Comparison of ENCODE assay signal across 1 cellular context in genomic region chr20:62540504-62540903, GRCh38.
A peak's percentile ranks its signal among the peaks of the same experiment; 100 is the strongest.
TF ChIP-seq lines count a peak whose summit lies in the region.

No MANE protein-coding gene starts in this region.

TF ChIP-seq in K562, 482 proteins besides CTCF, POLR2A, EP300 and RAD21 (continued from another document):
- TF ChIP-seq, protein P1, sequence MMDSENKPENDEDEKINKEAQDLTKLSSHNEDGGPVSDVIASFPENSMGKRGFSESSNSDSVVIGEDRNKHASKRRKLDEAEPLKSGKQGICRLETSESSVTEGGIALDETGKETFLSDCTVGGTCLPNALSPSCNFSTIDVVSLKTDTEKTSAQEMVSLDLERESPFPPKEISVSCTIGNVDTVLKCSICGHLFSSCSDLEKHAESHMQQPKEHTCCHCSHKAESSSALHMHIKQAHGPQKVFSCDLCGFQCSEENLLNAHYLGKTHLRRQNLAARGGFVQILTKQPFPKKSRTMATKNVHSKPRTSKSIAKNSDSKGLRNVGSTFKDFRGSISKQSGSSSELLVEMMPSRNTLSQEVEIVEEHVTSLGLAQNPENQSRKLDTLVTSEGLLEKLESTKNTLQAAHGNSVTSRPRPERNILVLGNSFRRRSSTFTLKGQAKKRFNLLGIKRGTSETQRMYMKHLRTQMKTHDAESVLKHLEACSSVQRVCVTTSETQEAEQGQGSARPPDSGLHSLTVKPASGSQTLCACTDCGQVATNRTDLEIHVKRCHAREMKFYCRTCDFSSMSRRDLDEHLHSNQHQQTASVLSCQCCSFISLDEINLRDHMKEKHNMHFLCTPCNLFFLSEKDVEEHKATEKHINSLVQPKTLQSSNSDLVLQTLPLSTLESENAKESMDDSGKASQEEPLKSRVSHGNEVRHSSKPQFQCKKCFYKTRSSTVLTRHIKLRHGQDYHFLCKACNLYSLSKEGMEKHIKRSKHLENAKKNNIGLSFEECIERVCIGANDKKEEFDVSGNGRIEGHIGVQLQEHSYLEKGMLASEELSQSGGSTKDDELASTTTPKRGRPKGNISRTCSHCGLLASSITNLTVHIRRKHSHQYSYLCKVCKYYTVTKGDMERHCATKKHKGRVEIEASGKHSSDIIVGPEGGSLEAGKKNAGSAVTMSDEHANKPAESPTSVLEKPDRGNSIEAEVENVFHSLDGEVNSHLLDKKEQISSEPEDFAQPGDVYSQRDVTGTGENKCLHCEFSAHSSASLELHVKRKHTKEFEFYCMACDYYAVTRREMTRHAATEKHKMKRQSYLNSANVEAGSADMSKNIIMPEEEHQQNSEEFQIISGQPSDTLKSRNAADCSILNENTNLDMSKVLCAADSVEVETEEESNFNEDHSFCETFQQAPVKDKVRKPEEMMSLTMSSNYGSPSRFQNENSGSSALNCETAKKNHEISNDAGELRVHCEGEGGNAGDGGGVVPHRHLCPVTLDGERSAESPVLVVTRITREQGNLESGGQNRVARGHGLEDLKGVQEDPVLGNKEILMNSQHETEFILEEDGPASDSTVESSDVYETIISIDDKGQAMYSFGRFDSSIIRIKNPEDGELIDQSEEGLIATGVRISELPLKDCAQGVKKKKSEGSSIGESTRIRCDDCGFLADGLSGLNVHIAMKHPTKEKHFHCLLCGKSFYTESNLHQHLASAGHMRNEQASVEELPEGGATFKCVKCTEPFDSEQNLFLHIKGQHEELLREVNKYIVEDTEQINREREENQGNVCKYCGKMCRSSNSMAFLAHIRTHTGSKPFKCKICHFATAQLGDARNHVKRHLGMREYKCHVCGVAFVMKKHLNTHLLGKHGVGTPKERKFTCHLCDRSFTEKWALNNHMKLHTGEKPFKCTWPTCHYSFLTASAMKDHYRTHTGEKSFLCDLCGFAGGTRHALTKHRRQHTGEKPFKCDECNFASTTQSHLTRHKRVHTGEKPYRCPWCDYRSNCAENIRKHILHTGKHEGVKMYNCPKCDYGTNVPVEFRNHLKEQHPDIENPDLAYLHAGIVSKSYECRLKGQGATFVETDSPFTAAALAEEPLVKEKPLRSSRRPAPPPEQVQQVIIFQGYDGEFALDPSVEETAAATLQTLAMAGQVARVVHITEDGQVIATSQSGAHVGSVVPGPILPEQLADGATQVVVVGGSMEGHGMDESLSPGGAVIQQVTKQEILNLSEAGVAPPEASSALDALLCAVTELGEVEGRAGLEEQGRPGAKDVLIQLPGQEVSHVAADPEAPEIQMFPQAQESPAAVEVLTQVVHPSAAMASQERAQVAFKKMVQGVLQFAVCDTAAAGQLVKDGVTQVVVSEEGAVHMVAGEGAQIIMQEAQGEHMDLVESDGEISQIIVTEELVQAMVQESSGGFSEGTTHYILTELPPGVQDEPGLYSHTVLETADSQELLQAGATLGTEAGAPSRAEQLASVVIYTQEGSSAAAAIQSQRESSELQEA (IDR thresholded peaks at IDR 0.05; ENCODE audit: low read depth), result no peak
- 0 out of 2 replicates have a peak, but pooled peaks have one; percentile 16 for TF ChIP-seq ZBTB7A (IDR thresholded peaks at IDR 0.05; ENCODE audit: borderline replicate concordance, control insufficient read depth, low read depth, low read length)
- TF ChIP-seq NFIC (IDR thresholded peaks at IDR 0.05), result no peak
- TF ChIP-seq KAT7 (CRISPR knock-in tag; IDR thresholded peaks at IDR 0.05; ENCODE audit: borderline replicate concordance), result no peak
